2 cellular contexts compared by ENCODE assay signal in genomic region chr6:30766461-30767157, GRCh38.
TF ChIP-seq lines count a peak whose summit lies in the region.

No MANE protein-coding gene starts in this region.

TF ChIP-seq in HCT116, 20 proteins besides CTCF, POLR2A, EP300 and RAD21:
- no peak for TF ChIP-seq CEBPB (IDR thresholded peaks at IDR 0.05; ENCODE audit: low read depth)
- TF ChIP-seq EZH2 (IDR thresholded peaks at IDR 0.05), result no peak
- TF ChIP-seq SP1 (IDR thresholded peaks at IDR 0.05; ENCODE audit: low read depth), result no peak
- no peak for TF ChIP-seq CBX3 (IDR thresholded peaks at IDR 0.05; ENCODE audit: low read depth)
- TF ChIP-seq, protein P1, sequence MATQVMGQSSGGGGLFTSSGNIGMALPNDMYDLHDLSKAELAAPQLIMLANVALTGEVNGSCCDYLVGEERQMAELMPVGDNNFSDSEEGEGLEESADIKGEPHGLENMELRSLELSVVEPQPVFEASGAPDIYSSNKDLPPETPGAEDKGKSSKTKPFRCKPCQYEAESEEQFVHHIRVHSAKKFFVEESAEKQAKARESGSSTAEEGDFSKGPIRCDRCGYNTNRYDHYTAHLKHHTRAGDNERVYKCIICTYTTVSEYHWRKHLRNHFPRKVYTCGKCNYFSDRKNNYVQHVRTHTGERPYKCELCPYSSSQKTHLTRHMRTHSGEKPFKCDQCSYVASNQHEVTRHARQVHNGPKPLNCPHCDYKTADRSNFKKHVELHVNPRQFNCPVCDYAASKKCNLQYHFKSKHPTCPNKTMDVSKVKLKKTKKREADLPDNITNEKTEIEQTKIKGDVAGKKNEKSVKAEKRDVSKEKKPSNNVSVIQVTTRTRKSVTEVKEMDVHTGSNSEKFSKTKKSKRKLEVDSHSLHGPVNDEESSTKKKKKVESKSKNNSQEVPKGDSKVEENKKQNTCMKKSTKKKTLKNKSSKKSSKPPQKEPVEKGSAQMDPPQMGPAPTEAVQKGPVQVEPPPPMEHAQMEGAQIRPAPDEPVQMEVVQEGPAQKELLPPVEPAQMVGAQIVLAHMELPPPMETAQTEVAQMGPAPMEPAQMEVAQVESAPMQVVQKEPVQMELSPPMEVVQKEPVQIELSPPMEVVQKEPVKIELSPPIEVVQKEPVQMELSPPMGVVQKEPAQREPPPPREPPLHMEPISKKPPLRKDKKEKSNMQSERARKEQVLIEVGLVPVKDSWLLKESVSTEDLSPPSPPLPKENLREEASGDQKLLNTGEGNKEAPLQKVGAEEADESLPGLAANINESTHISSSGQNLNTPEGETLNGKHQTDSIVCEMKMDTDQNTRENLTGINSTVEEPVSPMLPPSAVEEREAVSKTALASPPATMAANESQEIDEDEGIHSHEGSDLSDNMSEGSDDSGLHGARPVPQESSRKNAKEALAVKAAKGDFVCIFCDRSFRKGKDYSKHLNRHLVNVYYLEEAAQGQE (IDR thresholded peaks at IDR 0.05; ENCODE audit: low read depth), result no peak
- TF ChIP-seq ATF3 (IDR thresholded peaks at IDR 0.05), result no peak
- TF ChIP-seq TCF7L2 (IDR thresholded peaks at IDR 0.05; ENCODE audit: borderline replicate concordance, extremely low read depth, insufficient read depth, insufficient read length), result no peak
- no peak for TF ChIP-seq MAX (IDR thresholded peaks at IDR 0.05)
- no peak for TF ChIP-seq EZH2phosphoT487 (IDR thresholded peaks at IDR 0.05; ENCODE audit: borderline replicate concordance)
- no peak for TF ChIP-seq SIN3A (IDR thresholded peaks at IDR 0.05; ENCODE audit: low read depth)
- TF ChIP-seq POLR2AphosphoS5 (IDR thresholded peaks at IDR 0.05; ENCODE audit: low read depth, low read length), result no peak
- no peak for TF ChIP-seq FOSL1 (IDR thresholded peaks at IDR 0.05; ENCODE audit: low read depth)
- no peak for TF ChIP-seq ELF1 (IDR thresholded peaks at IDR 0.05; ENCODE audit: borderline replicate concordance, low read depth)
- TF ChIP-seq ZFX (IDR thresholded peaks at IDR 0.05), result no peak
- TF ChIP-seq JUND (IDR thresholded peaks at IDR 0.05), result no peak

TF ChIP-seq in HepG2, 621 proteins besides CTCF, POLR2A, EP300 and RAD21 (continues in another document):
- TF ChIP-seq ZFX (CRISPR knock-in tag; IDR thresholded peaks at IDR 0.05; ENCODE audit: low read depth) (0 out of 2 replicates have a peak, but pooled peaks have one; percentile 15), ARID3A (IDR thresholded peaks at IDR 0.05; ENCODE audit: low read depth, low read length) (no peak), ZNF10 (CRISPR knock-in tag; IDR thresholded peaks at IDR 0.05; ENCODE audit: borderline replicate concordance, low read depth) (no peak), U2AF1 (optimal IDR thresholded peaks at IDR 0.05; ENCODE audit: low read depth, low read length) (no peak), MIER2 (CRISPR knock-in tag; IDR thresholded peaks at IDR 0.05) (no peak), ZMYM4 (CRISPR knock-in tag; IDR thresholded peaks at IDR 0.05) (no peak), KLF12 (CRISPR knock-in tag; IDR thresholded peaks at IDR 0.05; ENCODE audit: borderline replicate concordance) (no peak), FOXM1 (CRISPR knock-in tag; IDR thresholded peaks at IDR 0.05) (no peak), ZSCAN25 (CRISPR knock-in tag; IDR thresholded peaks at IDR 0.05) (no peak), RELA (CRISPR knock-in tag; IDR thresholded peaks at IDR 0.05) (no peak), ZNF281 (CRISPR knock-in tag; IDR thresholded peaks at IDR 0.05; ENCODE audit: borderline replicate concordance) (no peak), KLF6 (CRISPR knock-in tag; IDR thresholded peaks at IDR 0.05) (no peak), ZNF687 (CRISPR knock-in tag; IDR thresholded peaks at IDR 0.05) (peak; percentile 57), CCAR2 (optimal IDR thresholded peaks at IDR 0.05; ENCODE audit: low read depth, low read length) (no peak), ZFP36 (IDR thresholded peaks at IDR 0.05; ENCODE audit: borderline replicate concordance, low read depth, low read length, partially characterized antibody) (no peak), ZBTB38 (CRISPR knock-in tag; IDR thresholded peaks at IDR 0.05) (0 out of 2 replicates have a peak, but pooled peaks have one; percentile 45), NFKBIZ (CRISPR knock-in tag; IDR thresholded peaks at IDR 0.05) (no peak), ZFYVE20 (CRISPR knock-in tag; IDR thresholded peaks at IDR 0.05; ENCODE audit: borderline replicate concordance, low read depth) (no peak), ZBTB25 (CRISPR knock-in tag; IDR thresholded peaks at IDR 0.05) (no peak), KDM2A (CRISPR knock-in tag; IDR thresholded peaks at IDR 0.05; ENCODE audit: borderline replicate concordance, low read depth) (no peak), MAFK (conservative IDR thresholded peaks at IDR 0.05 in 1 of 2, IDR thresholded peaks at IDR 0.05 in 1 of 2; ENCODE audit: low read length in 2 of 2) (no peak), ZNF350 (CRISPR knock-in tag; IDR thresholded peaks at IDR 0.05; ENCODE audit: borderline replicate concordance, low read depth) (0 out of 2 replicates have a peak, but pooled peaks have one; percentile 14), ZIK1 (CRISPR knock-in tag; IDR thresholded peaks at IDR 0.05; ENCODE audit: borderline replicate concordance, low read depth) (0 out of 2 replicates have a peak, but pooled peaks have one; percentile 36), ZNF138 (CRISPR knock-in tag; IDR thresholded peaks at IDR 0.05; ENCODE audit: low read depth) (no peak), NFE2L2 (IDR thresholded peaks at IDR 0.05; ENCODE audit: low read length) (no peak)
- TF ChIP-seq, protein P2, sequence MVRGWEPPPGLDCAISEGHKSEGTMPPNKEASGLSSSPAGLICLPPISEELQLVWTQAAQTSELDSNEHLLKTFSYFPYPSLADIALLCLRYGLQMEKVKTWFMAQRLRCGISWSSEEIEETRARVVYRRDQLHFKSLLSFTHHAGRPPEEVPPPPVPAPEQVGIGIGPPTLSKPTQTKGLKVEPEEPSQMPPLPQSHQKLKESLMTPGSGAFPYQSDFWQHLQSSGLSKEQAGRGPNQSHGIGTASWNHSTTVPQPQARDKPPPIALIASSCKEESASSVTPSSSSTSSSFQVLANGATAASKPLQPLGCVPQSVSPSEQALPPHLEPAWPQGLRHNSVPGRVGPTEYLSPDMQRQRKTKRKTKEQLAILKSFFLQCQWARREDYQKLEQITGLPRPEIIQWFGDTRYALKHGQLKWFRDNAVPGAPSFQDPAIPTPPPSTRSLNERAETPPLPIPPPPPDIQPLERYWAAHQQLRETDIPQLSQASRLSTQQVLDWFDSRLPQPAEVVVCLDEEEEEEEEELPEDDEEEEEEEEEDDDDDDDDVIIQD (CRISPR knock-in tag; IDR thresholded peaks at IDR 0.05; ENCODE audit: low read depth), result no peak
- TF ChIP-seq, protein P3, sequence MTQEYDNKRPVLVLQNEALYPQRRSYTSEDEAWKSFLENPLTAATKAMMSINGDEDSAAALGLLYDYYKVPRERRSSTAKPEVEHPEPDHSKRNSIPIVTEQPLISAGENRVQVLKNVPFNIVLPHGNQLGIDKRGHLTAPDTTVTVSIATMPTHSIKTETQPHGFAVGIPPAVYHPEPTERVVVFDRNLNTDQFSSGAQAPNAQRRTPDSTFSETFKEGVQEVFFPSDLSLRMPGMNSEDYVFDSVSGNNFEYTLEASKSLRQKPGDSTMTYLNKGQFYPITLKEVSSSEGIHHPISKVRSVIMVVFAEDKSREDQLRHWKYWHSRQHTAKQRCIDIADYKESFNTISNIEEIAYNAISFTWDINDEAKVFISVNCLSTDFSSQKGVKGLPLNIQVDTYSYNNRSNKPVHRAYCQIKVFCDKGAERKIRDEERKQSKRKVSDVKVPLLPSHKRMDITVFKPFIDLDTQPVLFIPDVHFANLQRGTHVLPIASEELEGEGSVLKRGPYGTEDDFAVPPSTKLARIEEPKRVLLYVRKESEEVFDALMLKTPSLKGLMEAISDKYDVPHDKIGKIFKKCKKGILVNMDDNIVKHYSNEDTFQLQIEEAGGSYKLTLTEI (CRISPR knock-in tag; conservative IDR thresholded peaks at IDR 0.05), result no peak
- TF ChIP-seq, protein P4, sequence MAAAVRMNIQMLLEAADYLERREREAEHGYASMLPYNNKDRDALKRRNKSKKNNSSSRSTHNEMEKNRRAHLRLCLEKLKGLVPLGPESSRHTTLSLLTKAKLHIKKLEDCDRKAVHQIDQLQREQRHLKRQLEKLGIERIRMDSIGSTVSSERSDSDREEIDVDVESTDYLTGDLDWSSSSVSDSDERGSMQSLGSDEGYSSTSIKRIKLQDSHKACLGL (CRISPR knock-in tag; IDR thresholded peaks at IDR 0.05), result no peak
- TF ChIP-seq, protein P5, sequence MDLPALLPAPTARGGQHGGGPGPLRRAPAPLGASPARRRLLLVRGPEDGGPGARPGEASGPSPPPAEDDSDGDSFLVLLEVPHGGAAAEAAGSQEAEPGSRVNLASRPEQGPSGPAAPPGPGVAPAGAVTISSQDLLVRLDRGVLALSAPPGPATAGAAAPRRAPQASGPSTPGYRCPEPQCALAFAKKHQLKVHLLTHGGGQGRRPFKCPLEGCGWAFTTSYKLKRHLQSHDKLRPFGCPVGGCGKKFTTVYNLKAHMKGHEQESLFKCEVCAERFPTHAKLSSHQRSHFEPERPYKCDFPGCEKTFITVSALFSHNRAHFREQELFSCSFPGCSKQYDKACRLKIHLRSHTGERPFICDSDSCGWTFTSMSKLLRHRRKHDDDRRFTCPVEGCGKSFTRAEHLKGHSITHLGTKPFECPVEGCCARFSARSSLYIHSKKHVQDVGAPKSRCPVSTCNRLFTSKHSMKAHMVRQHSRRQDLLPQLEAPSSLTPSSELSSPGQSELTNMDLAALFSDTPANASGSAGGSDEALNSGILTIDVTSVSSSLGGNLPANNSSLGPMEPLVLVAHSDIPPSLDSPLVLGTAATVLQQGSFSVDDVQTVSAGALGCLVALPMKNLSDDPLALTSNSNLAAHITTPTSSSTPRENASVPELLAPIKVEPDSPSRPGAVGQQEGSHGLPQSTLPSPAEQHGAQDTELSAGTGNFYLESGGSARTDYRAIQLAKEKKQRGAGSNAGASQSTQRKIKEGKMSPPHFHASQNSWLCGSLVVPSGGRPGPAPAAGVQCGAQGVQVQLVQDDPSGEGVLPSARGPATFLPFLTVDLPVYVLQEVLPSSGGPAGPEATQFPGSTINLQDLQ (CRISPR knock-in tag; IDR thresholded peaks at IDR 0.05), result no peak
